Comparison of ENCODE assay signal across 1 cellular context in genomic region chr17:50719924-50720805, GRCh38.
TF ChIP-seq lines count a peak whose summit lies in the region.

No MANE protein-coding gene starts in this region.

TF ChIP-seq in A549, 52 proteins besides CTCF, POLR2A, EP300 and RAD21 (continued from another document):
- TF ChIP-seq REST (IDR thresholded peaks at IDR 0.05) (peak; percentile 7; the same call in 1 of the 2 replicates), FOSB (CRISPR knock-in tag; IDR thresholded peaks at IDR 0.05) (0 out of 2 replicates have a peak, but pooled peaks have one; percentile 15), HES2 (IDR thresholded peaks at IDR 0.05) (no peak), E2F6 (IDR thresholded peaks at IDR 0.05; ENCODE audit: borderline replicate concordance, low read depth) (no peak), KDM5A (IDR thresholded peaks at IDR 0.05) (peak; percentile 54), SREBF2 (IDR thresholded peaks at IDR 0.05) (no peak), HOXA7 (CRISPR knock-in tag; IDR thresholded peaks at IDR 0.05) (peak; percentile 44)
- TF ChIP-seq, protein P1, sequence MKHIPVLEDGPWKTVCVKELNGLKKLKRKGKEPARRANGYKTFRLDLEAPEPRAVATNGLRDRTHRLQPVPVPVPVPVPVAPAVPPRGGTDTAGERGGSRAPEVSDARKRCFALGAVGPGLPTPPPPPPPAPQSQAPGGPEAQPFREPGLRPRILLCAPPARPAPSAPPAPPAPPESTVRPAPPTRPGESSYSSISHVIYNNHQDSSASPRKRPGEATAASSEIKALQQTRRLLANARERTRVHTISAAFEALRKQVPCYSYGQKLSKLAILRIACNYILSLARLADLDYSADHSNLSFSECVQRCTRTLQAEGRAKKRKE (CRISPR knock-in tag; IDR thresholded peaks at IDR 0.05; ENCODE audit: low read depth), result no peak
